ENCODE assay signal across 21 cellular contexts in the genomic region with DNA sequence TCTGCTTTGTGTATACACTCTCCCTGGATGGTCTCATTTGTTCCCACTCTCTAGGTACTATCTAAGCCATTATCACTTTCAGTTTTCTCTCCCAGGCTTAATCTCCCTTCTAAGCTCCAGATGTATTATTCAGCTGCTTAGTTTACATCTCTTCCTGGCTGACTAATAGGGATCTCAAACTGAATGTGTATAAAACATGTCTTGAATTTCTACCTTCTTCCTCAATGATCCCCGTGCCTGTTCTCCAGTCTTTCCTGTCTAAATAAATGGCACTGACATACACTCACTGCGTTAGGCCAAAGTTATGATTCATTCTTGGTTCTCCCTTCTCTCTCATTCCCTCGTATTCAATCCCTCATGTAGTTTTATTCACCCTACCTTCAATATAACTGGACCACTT.
"Had no signal": no experiment of that assay in that cellular context is flagged by ENCODE, and none has a peak within 500 bp of the region (broad histone marks: within the 10 kb centered on the region; RNA-seq: fewer than 3 reads in every experiment).

No MANE protein-coding gene starts in this region.

- H3K36me3 ChIP-seq: gastrocnemius medialis, heart right ventricle, sigmoid colon, spleen, suprapubic skin, WERI-Rb-1 had no signal

- H3K4me1 Mint-ChIP-seq: neural crest cell, T-helper 17 cell had no signal

- H3K9me3 ChIP-seq: gastrocnemius medialis, heart right ventricle, sigmoid colon, spleen, suprapubic skin had no signal

- H3K27ac Mint-ChIP-seq: activated CD8-positive, alpha-beta T cell treated with anti-CD3 and anti-CD28 coated beads for 36 hours; activated naive CD4-positive, alpha-beta T cell treated with anti-CD3 and anti-CD28 coated beads, Interleukin-2, amount 50 U/mL, for 72 hours; dendritic cell treated with granulocyte-macrophage colony-stimulating factor and Interleukin-4, amounts not matched to agents 40 ng/mL and 50 ng/mL, for 4 days; effector memory CD8-positive, alpha-beta T cell; stimulated activated naive CD8-positive, alpha-beta T cell treated with anti-CD3 and anti-CD28 coated beads, Interleukin-15, Interleukin-2, amounts not matched to agents 100 ng/mL and 50 ng/mL, for 24 hours; T-helper 17 cell; type B pancreatic cell had no signal

- DNase-seq: activated CD4-positive, alpha-beta T cell treated with anti-CD3 and anti-CD28 coated beads for 4 hours; activated CD8-positive, alpha-beta T cell treated with anti-CD3 and anti-CD28 coated beads for 36 hours; activated effector memory CD4-positive, alpha-beta T cell treated with anti-CD3 and anti-CD28 coated beads, Interleukin-2, amount 50 U/mL, for 16 hours; activated T-cell treated with anti-CD3 and anti-CD28 coated beads, Interleukin-2, amount 50 U/mL, for 4 hours; central memory CD4-positive, alpha-beta T cell; effector memory CD8-positive, alpha-beta T cell; gastrocnemius medialis; heart right ventricle; midbrain; sigmoid colon; spleen; T-helper 17 cell; WERI-Rb-1 had no signal

- H3K4me1 ChIP-seq: gastrocnemius medialis, heart right ventricle, sigmoid colon, spleen, suprapubic skin had no signal

- H3K4me3 ChIP-seq: gastrocnemius medialis, heart right ventricle, lung, sigmoid colon, spleen, suprapubic skin had no signal

- H3K9me3 Mint-ChIP-seq: activated CD8-positive, alpha-beta T cell treated with anti-CD3 and anti-CD28 coated beads for 36 hours; dendritic cell treated with granulocyte-macrophage colony-stimulating factor and Interleukin-4, amounts not matched to agents 40 ng/mL and 50 ng/mL, for 4 days; neural crest cell; type B pancreatic cell had no signal

- H3K27ac ChIP-seq: epithelial cell of prostate, gastrocnemius medialis, heart right ventricle, sigmoid colon, spleen, suprapubic skin, WERI-Rb-1 had no signal

- H3K36me3 Mint-ChIP-seq: activated naive CD4-positive, alpha-beta T cell treated with anti-CD3 and anti-CD28 coated beads, Interleukin-2, amount 50 U/mL, for 72 hours; type B pancreatic cell had no signal

- H3K27me3 ChIP-seq: gastrocnemius medialis, sigmoid colon, suprapubic skin had no signal

- H3K27me3 Mint-ChIP-seq: activated CD8-positive, alpha-beta T cell treated with anti-CD3 and anti-CD28 coated beads for 36 hours; effector memory CD8-positive, alpha-beta T cell; T-helper 17 cell had no signal

- ATAC-seq: activated CD8-positive, alpha-beta T cell treated with anti-CD3 and anti-CD28 coated beads for 36 hours; activated naive CD4-positive, alpha-beta T cell treated with anti-CD3 and anti-CD28 coated beads, Interleukin-2, amount 50 U/mL, for 72 hours; activated T-cell treated with anti-CD3 and anti-CD28 coated beads, Interleukin-2, amount 50 U/mL, for 4 hours; effector memory CD8-positive, alpha-beta T cell; gastrocnemius medialis; heart right ventricle; T-helper 17 cell had no signal

- H3K4me3 Mint-ChIP-seq: activated CD8-positive, alpha-beta T cell treated with anti-CD3 and anti-CD28 coated beads for 36 hours; activated T-cell treated with anti-CD3 and anti-CD28 coated beads, Interleukin-2, amount 50 U/mL, for 4 hours; dendritic cell treated with granulocyte-macrophage colony-stimulating factor and Interleukin-4, amounts not matched to agents 40 ng/mL and 50 ng/mL, for 4 days; effector memory CD8-positive, alpha-beta T cell; neural crest cell; stimulated activated naive CD8-positive, alpha-beta T cell treated with anti-CD3 and anti-CD28 coated beads, Interleukin-15, Interleukin-2, amounts not matched to agents 100 ng/mL and 50 ng/mL, for 24 hours; T-helper 17 cell; type B pancreatic cell had no signal
